Comparison of ENCODE assay signal across 8 cellular contexts in the genomic region with DNA sequence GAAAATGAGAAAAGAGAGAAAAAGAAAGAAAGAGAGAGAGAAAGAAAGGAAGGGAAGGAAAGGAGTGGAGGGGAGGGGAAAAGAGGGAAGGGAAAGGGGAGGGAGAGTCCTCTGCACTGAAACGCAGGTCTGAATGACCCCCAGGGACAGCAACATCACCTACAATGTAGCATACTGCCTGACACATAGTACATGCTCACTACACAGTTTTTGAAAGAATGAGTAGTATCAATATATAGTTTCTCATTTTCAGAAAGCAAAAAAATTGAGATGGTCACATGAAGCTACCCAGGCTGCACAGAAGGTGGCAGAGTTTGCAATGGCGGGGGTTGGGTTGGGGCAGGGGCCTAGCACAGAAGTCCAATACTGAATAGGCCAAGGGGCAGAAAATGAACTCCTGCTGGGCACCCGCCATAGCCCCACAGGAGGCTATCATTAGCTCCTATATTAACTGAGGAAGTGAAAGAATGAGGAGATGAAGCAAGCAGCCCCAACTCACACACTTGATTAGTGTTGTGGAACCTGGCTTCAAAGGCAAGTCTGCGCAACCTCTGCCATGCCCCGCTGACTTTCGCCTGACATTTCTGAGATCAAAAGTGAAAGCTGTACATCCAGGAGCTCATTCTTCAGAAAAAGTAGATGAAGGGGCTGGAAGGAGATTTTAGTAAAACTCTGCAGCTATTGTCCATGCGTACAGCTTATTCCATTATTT.
DNase-seq lines count a peak whose midpoint lies in the region; ATAC-seq and TF ChIP-seq lines count a peak whose summit lies in the region.

No MANE protein-coding gene starts in this region.

- H3K27ac Mint-ChIP-seq in activated CD4-positive, alpha-beta memory T cell treated with anti-CD3 and anti-CD28 coated beads, Interleukin-2, amount 10 ng/mL, durations not matched to agents 7 days and 5 days, result no peak overlapping the region

- H3K27me3 ChIP-seq in esophagus squamous epithelium, result no peaks in the 10 kb centered on the region

- no peak overlapping the region for H3K4me3 Mint-ChIP-seq in activated CD4-positive, alpha-beta memory T cell treated with anti-CD3 and anti-CD28 coated beads, Interleukin-2, amount 10 ng/mL, durations not matched to agents 7 days and 5 days

- no peak overlapping the region for H3K27ac ChIP-seq in esophagus squamous epithelium

- no peak for TF ChIP-seq POLR2A in esophagus squamous epithelium (IDR thresholded peaks at IDR 0.05)

- 42 to 45% methylated on average over 7 of the region's 7 CpGs for WGBS in esophagus squamous epithelium, 2 donors

- no peaks in the 10 kb centered on the region for H3K36me3 Mint-ChIP-seq in activated CD4-positive, alpha-beta memory T cell treated with anti-CD3 and anti-CD28 coated beads, Interleukin-2, amount 10 ng/mL, durations not matched to agents 7 days and 5 days (ENCODE audit: low read depth)

- POLR2A ChIA-PET in activated CD4-positive, alpha-beta memory T cell treated with anti-CD3 and anti-CD28 coated beads, Interleukin-2, amount 10 ng/mL, durations not matched to agents 7 days and 5 days (lab: Charles Lee), result no interaction called here

- CTCF ChIA-PET in activated CD4-positive, alpha-beta memory T cell treated with anti-CD3 and anti-CD28 coated beads, Interleukin-2, amount 10 ng/mL, durations not matched to agents 7 days and 5 days (lab: Charles Lee), result interaction anchor here (1.2 kb wide), 1 partner anchor 812 kb away, joined by 3 read pairs; no protein-coding TSS in a partner anchor

- DNase-seq in esophagus squamous epithelium (lab: John Stamatoyannopoulos, UW), result peak; percentile 6
- DNase-seq in NCI-H1694 (lab: John Stamatoyannopoulos, UW), result no peak
- DNase-seq in midbrain (lab: John Stamatoyannopoulos, UW), result no peak
- no peak for DNase-seq in activated CD4-positive, alpha-beta memory T cell treated with anti-CD3 and anti-CD28 coated beads, Interleukin-2, amount 10 ng/mL, durations not matched to agents 7 days and 5 days
- DNase-seq in 8988T, result no peak

- no peaks in the 10 kb centered on the region for H3K27me3 Mint-ChIP-seq in activated CD4-positive, alpha-beta memory T cell treated with anti-CD3 and anti-CD28 coated beads, Interleukin-2, amount 10 ng/mL, durations not matched to agents 7 days and 5 days

- no peak for TF ChIP-seq CTCF in esophagus squamous epithelium (IDR thresholded peaks at IDR 0.05)

- H3K9me3 ChIP-seq in esophagus squamous epithelium, result no peaks in the 10 kb centered on the region

- ATAC-seq in GM18499 (IDR thresholded peaks at IDR 0.05; ENCODE audit: insufficient read depth, unreplicated experiment), result peak; percentile 82
- peak; percentile 84 for ATAC-seq in GM21526 (IDR thresholded peaks at IDR 0.05; ENCODE audit: low FRiP score, unreplicated experiment)
- peak; percentile 51 for ATAC-seq in HG03469 (IDR thresholded peaks at IDR 0.05; ENCODE audit: unreplicated experiment)

- H3K4me1 Mint-ChIP-seq in activated CD4-positive, alpha-beta memory T cell treated with anti-CD3 and anti-CD28 coated beads, Interleukin-2, amount 10 ng/mL, durations not matched to agents 7 days and 5 days, result no peaks in the 10 kb centered on the region

- no peak overlapping the region for H3K4me3 ChIP-seq in esophagus squamous epithelium

- intact Hi-C loops in esophagus squamous epithelium (cut with DNase I), result no loop called here

- H3K36me3 ChIP-seq in esophagus squamous epithelium, result no peaks in the 10 kb centered on the region

- H3K4me1 ChIP-seq in esophagus squamous epithelium, result peaks cover 0 to 25% (median 4%) of the 10 kb centered on the region in 3 donors

- no peaks in the 10 kb centered on the region for H3K9me3 Mint-ChIP-seq in activated CD4-positive, alpha-beta memory T cell treated with anti-CD3 and anti-CD28 coated beads, Interleukin-2, amount 10 ng/mL, durations not matched to agents 7 days and 5 days
